20 cellular contexts compared by ENCODE assay signal in the genomic region with DNA sequence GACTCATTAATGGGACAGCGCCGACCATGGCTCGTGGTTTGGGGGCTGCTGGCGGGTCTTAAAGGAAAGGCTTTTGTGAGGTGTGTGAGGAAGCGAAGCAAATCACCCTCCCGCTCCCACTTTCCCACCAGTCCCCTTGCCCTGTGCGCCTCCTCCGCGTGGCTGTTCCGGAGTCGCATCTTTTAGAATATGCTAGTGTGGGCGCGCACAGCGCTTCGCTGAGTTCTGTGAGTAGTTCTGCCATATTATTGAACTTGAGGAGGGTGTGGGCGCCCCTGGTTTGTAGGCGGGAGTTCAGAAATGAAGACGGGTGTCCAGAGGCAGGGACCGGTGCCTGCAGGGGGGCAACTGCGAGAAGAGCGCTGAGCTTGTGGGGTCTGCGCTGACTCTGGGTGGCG.
"Had no signal": no experiment of that assay in that cellular context is flagged by ENCODE, and none has a peak within 500 bp of the region (broad histone marks: within the 10 kb centered on the region; RNA-seq: fewer than 3 reads in every experiment).

No MANE protein-coding gene starts in this region.

- H3K36me3 ChIP-seq: ascending aorta, thoracic aorta, upper lobe of right lung had no signal

- DNase-seq: activated CD4-positive, alpha-beta T cell treated with anti-CD3 and anti-CD28 coated beads, Interleukin-2, amount 10 ng/mL, durations not matched to agents 7 days and 5 days; activated CD8-positive, alpha-beta memory T cell treated with anti-CD3 and anti-CD28 coated beads, Interleukin-2, amount 50 U/mL, for 48 hours; activated naive CD4-positive, alpha-beta T cell treated with anti-CD3 and anti-CD28 coated beads for 36 hours; activated naive CD8-positive, alpha-beta T cell treated with anti-CD3 and anti-CD28 coated beads, Interleukin-2, amount 50 U/mL, for 24 hours; dorsolateral prefrontal cortex; endodermal cell; kidney glomerular epithelial cell; left ventricle myocardium superior; mesendoderm; right cardiac atrium; small intestine; stimulated activated CD4-positive, alpha-beta T cell treated with anti-CD3 and anti-CD28 coated beads, Interleukin-4, amount 100 ng/mL, for 4 hours; stimulated activated CD8-positive, alpha-beta memory T cell treated with anti-CD3 and anti-CD28 coated beads, Interleukin-4, amount 100 ng/mL, for 48 hours; upper lobe of right lung had no signal

- H3K4me1 ChIP-seq: ascending aorta, upper lobe of right lung had no signal

- H3K4me3 Mint-ChIP-seq: activated CD4-positive, alpha-beta T cell treated with anti-CD3 and anti-CD28 coated beads, Interleukin-2, amount 10 ng/mL, durations not matched to agents 7 days and 5 days; activated naive CD4-positive, alpha-beta T cell treated with anti-CD3 and anti-CD28 coated beads for 36 hours; activated naive CD8-positive, alpha-beta T cell treated with anti-CD3 and anti-CD28 coated beads, Interleukin-2, amount 50 U/mL, for 24 hours; endodermal cell; natural killer cell treated with Interleukin-12 subunit alpha and Interleukin-12 subunit beta and Interleukin-15 and Interleukin-18, amount 100 ng/mL, for 72 hours; stimulated activated naive CD8-positive, alpha-beta T cell treated with anti-CD3 and anti-CD28 coated beads, Interleukin-15, Interleukin-2, amounts not matched to agents 100 ng/mL and 50 ng/mL, for 24 hours; T-helper 2 cell treated with Interferon-gamma antibody and Interleukin-4, amounts not matched to agents 5 μg/mL and 100 μg/mL, for 36 hours had no signal

- H3K27ac Mint-ChIP-seq: activated CD4-positive, alpha-beta T cell treated with anti-CD3 and anti-CD28 coated beads, Interleukin-2, amount 10 ng/mL, durations not matched to agents 7 days and 5 days; activated naive CD4-positive, alpha-beta T cell treated with anti-CD3 and anti-CD28 coated beads for 36 hours; activated naive CD8-positive, alpha-beta T cell treated with anti-CD3 and anti-CD28 coated beads, Interleukin-2, amount 50 U/mL, for 24 hours; endodermal cell; natural killer cell treated with Interleukin-12 subunit alpha and Interleukin-12 subunit beta and Interleukin-15 and Interleukin-18, amount 100 ng/mL, for 72 hours; stimulated activated naive CD8-positive, alpha-beta T cell treated with anti-CD3 and anti-CD28 coated beads, Interleukin-15, Interleukin-2, amounts not matched to agents 100 ng/mL and 50 ng/mL, for 24 hours; T-helper 2 cell treated with Interferon-gamma antibody and Interleukin-4, amounts not matched to agents 5 μg/mL and 100 μg/mL, for 36 hours had no signal

- H3K27ac ChIP-seq: ascending aorta, dorsolateral prefrontal cortex, hepatocyte, thoracic aorta, upper lobe of right lung had no signal

- H3K27me3 Mint-ChIP-seq: activated CD4-positive, alpha-beta T cell treated with anti-CD3 and anti-CD28 coated beads, Interleukin-2, amount 10 ng/mL, durations not matched to agents 7 days and 5 days; activated naive CD8-positive, alpha-beta T cell treated with anti-CD3 and anti-CD28 coated beads, Interleukin-2, amount 50 U/mL, for 24 hours; natural killer cell treated with Interleukin-12 subunit alpha and Interleukin-12 subunit beta and Interleukin-15 and Interleukin-18, amount 100 ng/mL, for 72 hours; stimulated activated naive CD8-positive, alpha-beta T cell treated with anti-CD3 and anti-CD28 coated beads, Interleukin-15, Interleukin-2, amounts not matched to agents 100 ng/mL and 50 ng/mL, for 24 hours had no signal

- ATAC-seq: activated naive CD8-positive, alpha-beta T cell treated with anti-CD3 and anti-CD28 coated beads, Interleukin-2, amount 50 U/mL, for 24 hours; left ventricle myocardium superior; natural killer cell treated with Interleukin-12 subunit alpha and Interleukin-12 subunit beta and Interleukin-15 and Interleukin-18, amount 100 ng/mL, for 72 hours; right cardiac atrium; upper lobe of right lung had no signal

- H3K4me3 ChIP-seq: ascending aorta, dorsolateral prefrontal cortex, hepatocyte, thoracic aorta, upper lobe of right lung had no signal

- H3K4me1 Mint-ChIP-seq: endodermal cell had no signal

- H3K27me3 ChIP-seq: ascending aorta, hepatocyte, upper lobe of right lung had no signal
